14 cellular contexts compared by ENCODE assay signal in genomic region chr12:120402217-120402616, GRCh38. TPM values are rescaled to one million over a fixed set of nuclear protein-coding genes. Genes with fewer than 3 reads are reported as not detected.
DNase-seq lines count a peak whose midpoint lies in the region; ATAC-seq and TF ChIP-seq lines count a peak whose summit lies in the region.
"Had no signal": no experiment of that assay in that cellular context is flagged by ENCODE, and none has a peak within 500 bp of the region (broad histone marks: within the 10 kb centered on the region; RNA-seq: fewer than 3 reads in every experiment).

No MANE protein-coding gene starts in this region.

- H3K4me3 Mint-ChIP-seq in nephron = peak overlapping the region in 2 of 3 experiments; percentile 24 to 25
- H3K4me3 Mint-ChIP-seq in activated CD8-positive, alpha-beta T cell treated with anti-CD3 and anti-CD28 coated beads for 36 hours = no peak overlapping the region

- TF ChIP-seq CTCF in Panc1 (IDR thresholded peaks at IDR 0.05) (no peak), nephron (IDR thresholded peaks at IDR 0.05; ENCODE audit: unreplicated experiment in 3 of 3) (no peak)
- TF ChIP-seq CTCF in activated CD8-positive, alpha-beta T cell treated with anti-CD3 and anti-CD28 coated beads for 36 hours (IDR thresholded peaks at IDR 0.05) = no peak

- peak overlapping the region; percentile 40; the same call in 1 of the 2 replicates for H3K9ac ChIP-seq in ES-I3 (ENCODE audit: low read depth, low read length)

- H3K4me3 ChIP-seq in Panc1 (ENCODE audit: low read depth in 2 of 2, low read length in 2 of 2) (no peak overlapping the region), ectodermal cell (ENCODE audit: insufficient read depth, low read depth, low read length) (no peak overlapping the region)

- no peaks in the 10 kb centered on the region; the same call in 1 of the 2 replicates for H3K9me3 ChIP-seq in ES-I3 (ENCODE audit: control insufficient read depth, insufficient read depth, low read length)
- no peaks in the 10 kb centered on the region for H3K9me3 ChIP-seq in Panc1 (ENCODE audit: control insufficient read depth, insufficient read depth, low read depth, low read length)
- H3K9me3 ChIP-seq in ectodermal cell (ENCODE audit: control insufficient read depth, low read length) = no peaks in the 10 kb centered on the region

- peaks cover 9% of the 10 kb centered on the region for H3K4me1 Mint-ChIP-seq in nephron
- H3K4me1 Mint-ChIP-seq in activated CD8-positive, alpha-beta T cell treated with anti-CD3 and anti-CD28 coated beads for 36 hours (ENCODE audit: low read depth) = peaks cover 5% of the 10 kb centered on the region

- CTCF ChIA-PET in Panc1 (lab: Charles Lee) = interaction anchor here (1.6 kb wide), 1 partner anchor 36 kb away, joined by 4 read pairs; no protein-coding TSS in a partner anchor
- CTCF ChIA-PET in activated CD8-positive, alpha-beta T cell treated with anti-CD3 and anti-CD28 coated beads for 36 hours (lab: Charles Lee) = interaction anchor here (0.9 kb wide), 1 partner anchor 36 kb away, joined by 3 read pairs; no protein-coding TSS in a partner anchor

- no peaks in the 10 kb centered on the region for H3K27me3 ChIP-seq in Panc1 (ENCODE audit: control insufficient read depth, insufficient read depth, low read length)
- no peaks in the 10 kb centered on the region for H3K27me3 ChIP-seq in ectodermal cell (ENCODE audit: control insufficient read depth, insufficient read depth, low read length, poor library complexity, severe bottlenecking)

- no TSS peak for BruUV-seq in Panc1 (replicated peaks; lab: Mats Ljungman, UMichigan)

- H3K27ac Mint-ChIP-seq in nephron = peak overlapping the region; percentile 74 to 95 (median 90)
- no peak overlapping the region for H3K27ac Mint-ChIP-seq in activated CD8-positive, alpha-beta T cell treated with anti-CD3 and anti-CD28 coated beads for 36 hours

- H3K4me1 ChIP-seq in ES-I3 (ENCODE audit: insufficient read depth, low read length) (peaks cover 11% of the 10 kb centered on the region; the same call in 1 of the 2 replicates), Panc1 (ENCODE audit: control insufficient read depth, insufficient read depth, low read length) (no peaks in the 10 kb centered on the region), ectodermal cell (ENCODE audit: control insufficient read depth, insufficient read depth, low read length) (peaks cover 27% of the 10 kb centered on the region)

- H3K27me3 Mint-ChIP-seq in nephron (ENCODE audit: low read depth) = no peaks in the 10 kb centered on the region
- peaks cover 9% of the 10 kb centered on the region for H3K27me3 Mint-ChIP-seq in activated CD8-positive, alpha-beta T cell treated with anti-CD3 and anti-CD28 coated beads for 36 hours

- POLR2A ChIA-PET in Panc1 (lab: Charles Lee) = no interaction called here
- POLR2A ChIA-PET in activated CD8-positive, alpha-beta T cell treated with anti-CD3 and anti-CD28 coated beads for 36 hours (lab: Charles Lee) = no interaction called here

- WGBS in ectodermal cell, 2 experiments = 16 to 17% methylated on average over 13 of the region's 13 CpGs

- intact Hi-C loops in Panc1 (cut with micrococcal nuclease; ENCODE audit: unreplicated experiment) = no loop called here
- intact Hi-C loops in activated CD8-positive, alpha-beta T cell treated with anti-CD3 and anti-CD28 coated beads for 36 hours (cut with micrococcal nuclease) = no loop called here

- H3K9me3 Mint-ChIP-seq in nephron = no peaks in the 10 kb centered on the region
- H3K9me3 Mint-ChIP-seq in activated CD8-positive, alpha-beta T cell treated with anti-CD3 and anti-CD28 coated beads for 36 hours = no peaks in the 10 kb centered on the region

- DNase-seq in Panc1 (ENCODE audit: low read depth, low spot score) (no peak), middle frontal gyrus (ENCODE audit: extremely low spot score, low spot score) (no peak)
- DNase-seq in activated CD8-positive, alpha-beta T cell treated with anti-CD3 and anti-CD28 coated beads for 36 hours = no peak
- DNase-seq: activated CD4-positive, alpha-beta T cell treated with anti-CD3 and anti-CD28 coated beads, Interleukin-2, amount 50 U/mL, for 48 hours; effector memory CD4-positive, alpha-beta T cell; NCI-H187; NCI-H526 treated with DMSO at 0.1 percent for 48 hours had no signal

- H3K36me3 ChIP-seq in ES-I3 (ENCODE audit: insufficient read depth, low read length) (no peaks in the 10 kb centered on the region), Panc1 (ENCODE audit: control insufficient read depth, insufficient read depth, low read length) (no peaks in the 10 kb centered on the region), ectodermal cell (ENCODE audit: control insufficient read depth, insufficient read depth, low read length) (no peaks in the 10 kb centered on the region)

- peak; percentile 19; the same call in 1 of the 2 replicates for ATAC-seq in Panc1
- no peak for ATAC-seq in activated CD8-positive, alpha-beta T cell treated with anti-CD3 and anti-CD28 coated beads for 36 hours
- ATAC-seq in GM21528 (IDR thresholded peaks at IDR 0.05; ENCODE audit: low FRiP score, unreplicated experiment) = no peak
- ATAC-seq in GM21737 (IDR thresholded peaks at IDR 0.05; ENCODE audit: unreplicated experiment) = no peak

- H3K27ac ChIP-seq in Panc1 (ENCODE audit: low read length) (no peak overlapping the region), ectodermal cell (ENCODE audit: insufficient read depth, low read depth, low read length, poor library complexity, severe bottlenecking) (peak overlapping the region; percentile 80)

- H3K36me3 Mint-ChIP-seq in nephron (ENCODE audit: low read depth) = no peaks in the 10 kb centered on the region
- H3K36me3 Mint-ChIP-seq in activated CD8-positive, alpha-beta T cell treated with anti-CD3 and anti-CD28 coated beads for 36 hours (ENCODE audit: low read depth) = no peaks in the 10 kb centered on the region

- in situ Hi-C loops in Panc1 (cut with HindIII; ENCODE audit: low pct_unique_long_range_greater_than_20kb, low sequenced_read_pairs) = no loop called here

RNA-seq across cellular contexts. Expression of gene MSI1, which starts 33.3 kb away (rescaled TPM):
- 4.1 TPM for total RNA-seq in Panc1 (2021; ENCODE audit: unreplicated experiment)
- 2.6 TPM for polyA plus RNA-seq in Panc1 (2012; ENCODE audit: insufficient read length)
- 80.9 TPM for polyA plus RNA-seq in ectodermal cell (2013, experiment 1 of 4)
- 84.6 TPM for polyA plus RNA-seq in ectodermal cell (2013, experiment 2 of 4)
- 54.8 TPM for polyA plus RNA-seq in ectodermal cell (2013, experiment 3 of 4)
- 61.4 TPM for polyA plus RNA-seq in ectodermal cell (2013, experiment 4 of 4)
- under 1 TPM; 0.78 to 0.90 TPM for total RNA-seq in activated CD8-positive, alpha-beta T cell treated with anti-CD3 and anti-CD28 coated beads for 36 hours
- total RNA-seq: LHCN-M2, mononuclear cell had no signal

RNA-seq across cellular contexts. Expression of gene COX6A1, which starts 35.7 kb away (rescaled TPM):
- total RNA-seq in Panc1 (2021; ENCODE audit: unreplicated experiment) = 557 TPM
- 681 TPM for polyA plus RNA-seq in Panc1 (2012; ENCODE audit: insufficient read length)
- 410 TPM for polyA plus RNA-seq in ectodermal cell (2013, experiment 1 of 4)
- 376 TPM for polyA plus RNA-seq in ectodermal cell (2013, experiment 2 of 4)
- polyA plus RNA-seq in ectodermal cell (2013, experiment 3 of 4) = 521 TPM
- polyA plus RNA-seq in ectodermal cell (2013, experiment 4 of 4) = 578 TPM
- total RNA-seq in activated CD8-positive, alpha-beta T cell treated with anti-CD3 and anti-CD28 coated beads for 36 hours = 100 to 1,000 TPM; 396 to 406 TPM

RNA-seq across cellular contexts. Expression of gene TRIAP1, which starts 44.0 kb away (rescaled TPM):
- 23.9 TPM for total RNA-seq in Panc1 (2021; ENCODE audit: unreplicated experiment)
- 20.6 TPM for polyA plus RNA-seq in Panc1 (2012; ENCODE audit: insufficient read length)
- 54.9 TPM for polyA plus RNA-seq in ectodermal cell (2013, experiment 1 of 4)
- polyA plus RNA-seq in ectodermal cell (2013, experiment 2 of 4) = 55.1 TPM
- polyA plus RNA-seq in ectodermal cell (2013, experiment 3 of 4) = 47.6 TPM
- 52.2 TPM for polyA plus RNA-seq in ectodermal cell (2013, experiment 4 of 4)
- 10 to 100 TPM; 43.1 to 45.1 TPM for total RNA-seq in activated CD8-positive, alpha-beta T cell treated with anti-CD3 and anti-CD28 coated beads for 36 hours

RNA-seq across cellular contexts. Expression of gene GATC, which starts 44.0 kb away (rescaled TPM):
- total RNA-seq in Panc1 (2021; ENCODE audit: unreplicated experiment) = 34.7 TPM
- polyA plus RNA-seq in Panc1 (2012; ENCODE audit: insufficient read length) = 10.4 TPM
- polyA plus RNA-seq in ectodermal cell (2013, experiment 1 of 4) = 21.6 TPM
- 22.2 TPM for polyA plus RNA-seq in ectodermal cell (2013, experiment 2 of 4)
- polyA plus RNA-seq in ectodermal cell (2013, experiment 3 of 4) = 18.3 TPM
- polyA plus RNA-seq in ectodermal cell (2013, experiment 4 of 4) = 19.2 TPM
- total RNA-seq in activated CD8-positive, alpha-beta T cell treated with anti-CD3 and anti-CD28 coated beads for 36 hours = 10 to 100 TPM; 32.2 to 39.3 TPM
